In the genomic region with DNA sequence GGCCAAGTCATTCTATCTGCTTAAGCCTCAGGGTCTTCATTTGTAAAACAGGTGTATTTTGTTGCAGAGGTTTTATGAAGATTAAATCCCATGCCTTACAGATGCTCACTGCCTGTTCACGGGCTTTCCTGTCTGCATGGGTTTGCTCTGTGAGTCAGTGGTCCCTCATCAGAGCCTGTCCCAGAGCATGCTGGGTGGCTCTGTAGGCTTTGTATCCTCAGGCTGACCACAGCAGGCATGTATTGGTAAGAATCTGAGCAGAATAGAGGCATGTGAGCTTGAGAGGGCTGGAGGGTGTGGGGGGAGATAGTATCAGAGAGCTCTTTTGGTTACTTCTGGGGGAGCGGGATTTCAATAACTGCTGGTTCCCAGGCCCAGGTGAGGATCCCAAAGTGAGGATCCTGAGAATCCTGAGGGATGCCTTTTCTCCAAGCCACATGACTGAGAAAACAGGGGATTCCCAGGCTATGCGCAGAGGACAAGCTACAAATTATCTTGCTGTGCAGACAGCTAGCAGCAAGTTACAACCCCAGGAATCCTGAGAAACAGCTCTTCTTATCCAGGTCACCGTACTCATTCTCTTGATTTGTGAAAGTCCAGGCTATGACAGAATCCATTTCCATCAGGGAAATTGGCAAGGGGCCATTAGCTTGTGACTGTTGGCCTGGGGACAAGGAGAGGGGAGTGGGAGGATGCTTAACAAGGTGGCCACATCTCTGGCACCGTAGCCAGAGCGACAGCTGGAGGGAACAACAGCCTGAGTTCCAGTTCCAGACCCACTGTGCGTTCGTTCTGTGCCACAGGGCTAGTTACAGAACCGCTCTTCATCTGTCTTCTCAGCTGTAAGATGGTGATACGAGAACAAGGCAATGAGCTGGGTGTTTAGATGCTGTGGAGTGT, we compare ENCODE assay signal across 13 cellular contexts. TPM values are rescaled to one million over a fixed set of nuclear protein-coding genes. Genes with fewer than 3 reads are reported as not detected.
A peak's percentile ranks its signal among the peaks of the same experiment; 100 is the strongest.
DNase-seq lines count a peak whose midpoint lies in the region; TF ChIP-seq lines count a peak whose summit lies in the region.
"Had no signal": no experiment of that assay in that cellular context is flagged by ENCODE, and none has a peak within 500 bp of the region (broad histone marks: within the 10 kb centered on the region; RNA-seq: fewer than 3 reads in every experiment).

No MANE protein-coding gene starts in this region.

- H3K27ac Mint-ChIP-seq in activated CD4-positive, alpha-beta T cell treated with anti-CD3 and anti-CD28 coated beads, Interleukin-2, amount 10 ng/mL, durations not matched to agents 7 days and 5 days = peak overlapping the region; percentile 14

- POLR2A ChIA-PET in activated CD4-positive, alpha-beta T cell treated with anti-CD3 and anti-CD28 coated beads, Interleukin-2, amount 10 ng/mL, durations not matched to agents 7 days and 5 days (lab: Charles Lee) = no interaction called here
- POLR2A ChIA-PET in RWPE1 (lab: Yijun Ruan, JAX; ENCODE audit: low non-redundant PET) = no interaction called here

- intact Hi-C loops in cardiac septum (cut with DNase I) (loop anchor here (5.0 kb wide), 1 partner anchor 85 kb away; no protein-coding TSS in a partner anchor), tibial artery (cut with DNase I; ENCODE audit: low total_unique reads) (no loop called here)

- no peak for TF ChIP-seq CTCF in RWPE1 (conservative IDR thresholded peaks at IDR 0.05; ENCODE audit: low read depth)
- no peak for TF ChIP-seq CTCF in tibial artery (IDR thresholded peaks at IDR 0.05)

- H3K36me3 ChIP-seq in tibial artery = no peaks in the 10 kb centered on the region
- H3K36me3 ChIP-seq in HAP-1 (replicated peaks) = no peaks in the 10 kb centered on the region
- H3K36me3 ChIP-seq: pancreas, upper lobe of left lung had no signal

- no peaks in the 10 kb centered on the region for H3K36me3 Mint-ChIP-seq in activated CD4-positive, alpha-beta T cell treated with anti-CD3 and anti-CD28 coated beads, Interleukin-2, amount 10 ng/mL, durations not matched to agents 7 days and 5 days (ENCODE audit: low read depth)

- peaks cover 0 to 5% (median 2%) of the 10 kb centered on the region in 4 donors for H3K4me1 ChIP-seq in tibial artery
- H3K4me1 ChIP-seq in HAP-1 = no peaks in the 10 kb centered on the region
- H3K4me1 ChIP-seq: pancreas had no signal

- H3K4me1 Mint-ChIP-seq in activated CD4-positive, alpha-beta T cell treated with anti-CD3 and anti-CD28 coated beads, Interleukin-2, amount 10 ng/mL, durations not matched to agents 7 days and 5 days = peaks cover 5% of the 10 kb centered on the region

- H3K4me3 ChIP-seq in tibial artery (no peak overlapping the region), HAP-1 (no peak overlapping the region)
- H3K4me3 ChIP-seq: GM12878, pancreas, upper lobe of left lung had no signal

- H3K9me3 ChIP-seq in tibial artery (no peaks in the 10 kb centered on the region), HAP-1 (no peaks in the 10 kb centered on the region)
- H3K9me3 ChIP-seq: pancreas, upper lobe of left lung had no signal

- H3K27me3 ChIP-seq in tibial artery = no peaks in the 10 kb centered on the region
- H3K27me3 ChIP-seq in HAP-1 (ENCODE audit: low read depth) = no peaks in the 10 kb centered on the region
- H3K27me3 ChIP-seq: pancreas, upper lobe of left lung had no signal

- in situ Hi-C loops in HAP-1 (cut with MboI; ENCODE audit: low sequenced_read_pairs) = no loop called here

- H3K4me3 Mint-ChIP-seq in activated CD4-positive, alpha-beta T cell treated with anti-CD3 and anti-CD28 coated beads, Interleukin-2, amount 10 ng/mL, durations not matched to agents 7 days and 5 days = no peak overlapping the region

- CTCF ChIA-PET in activated CD4-positive, alpha-beta T cell treated with anti-CD3 and anti-CD28 coated beads, Interleukin-2, amount 10 ng/mL, durations not matched to agents 7 days and 5 days (lab: Charles Lee) = interaction anchor here (0.8 to 2.1 kb wide), 5 partner anchors 14 to 876 kb away, joined by 3 to 7 read pairs (median 4); a partner anchor contains a TSS
- CTCF ChIA-PET in RWPE1 (lab: Yijun Ruan, JAX) = interaction anchor here (0.5 to 0.6 kb wide), 3 partner anchors 64 to 226 kb away, joined by 3 read pairs; no protein-coding TSS in a partner anchor

- H3K9me3 Mint-ChIP-seq in activated CD4-positive, alpha-beta T cell treated with anti-CD3 and anti-CD28 coated beads, Interleukin-2, amount 10 ng/mL, durations not matched to agents 7 days and 5 days = no peaks in the 10 kb centered on the region

- DNase-seq in activated CD4-positive, alpha-beta T cell treated with anti-CD3 and anti-CD28 coated beads, Interleukin-2, amount 10 ng/mL, durations not matched to agents 7 days and 5 days = no peak
- no peak for DNase-seq in activated CD4-positive, alpha-beta T cell treated with anti-CD3 and anti-CD28 coated beads for 4 hours
- no peak for DNase-seq in RWPE1 (ENCODE audit: low spot score)
- DNase-seq in cardiac septum (ENCODE audit: low spot score) = peak; percentile 70
- peak; percentile 18 to 47 for DNase-seq in tibial artery
- DNase-seq in AML-193 (lab: John Stamatoyannopoulos, UW) = no peak
- no peak for DNase-seq in HAP-1 (ENCODE audit: low spot score in 2 of 2)
- no peak for DNase-seq in GF-D8 (lab: John Stamatoyannopoulos, UW)
- DNase-seq: midbrain, NCI-H187, pancreas, upper lobe of left lung had no signal

- H3K27ac ChIP-seq in RWPE1 = peak overlapping the region; percentile 72
- H3K27ac ChIP-seq in tibial artery = no peak overlapping the region
- H3K27ac ChIP-seq: pancreas, upper lobe of left lung had no signal

- H3K27me3 Mint-ChIP-seq in activated CD4-positive, alpha-beta T cell treated with anti-CD3 and anti-CD28 coated beads, Interleukin-2, amount 10 ng/mL, durations not matched to agents 7 days and 5 days = no peaks in the 10 kb centered on the region

RNA-seq across cellular contexts. Expression of a gene that starts 45.1 kb away (rescaled TPM):
- total RNA-seq in activated CD4-positive, alpha-beta T cell treated with anti-CD3 and anti-CD28 coated beads, Interleukin-2, amount 10 ng/mL, durations not matched to agents 7 days and 5 days = 1 to 10 TPM; 3.8 to 3.9 TPM
- total RNA-seq in cardiac septum = 31.6 TPM

Comparison
In these comparisons a context has a peak if more than half of its experiments do, and no peak if none do; other contexts are left out.
1. DNase-seq: peak in cardiac septum (single experiment) and tibial artery (2 of 2); none in activated CD4-positive, alpha-beta T cell treated with anti-CD3 and anti-CD28 coated beads, Interleukin-2, amount 10 ng/mL, durations not matched to agents 7 days and 5 days (single experiment), activated CD4-positive, alpha-beta T cell treated with anti-CD3 and anti-CD28 coated beads for 4 hours (0 of 2), RWPE1 (single experiment), AML-193 (0 of 2), HAP-1 (0 of 2) and GF-D8 (single experiment).